19 cellular contexts compared by ENCODE assay signal in genomic region chr4:47774078-47774477, GRCh38.
"Had no signal": no experiment of that assay in that cellular context is flagged by ENCODE, and none has a peak within 500 bp of the region (broad histone marks: within the 10 kb centered on the region; RNA-seq: fewer than 3 reads in every experiment).

No MANE protein-coding gene starts in this region.

- H3K4me3 ChIP-seq: ovary, suprapubic skin, thyroid gland had no signal

- DNase-seq: erythroblast; foreskin keratinocyte; head of caudate nucleus; hippocampal formation; kidney glomerular epithelial cell; mammary epithelial cell; naive thymus-derived CD8-positive, alpha-beta T cell; nucleus accumbens; ovary; right cardiac atrium; small intestine; stimulated activated CD4-positive, alpha-beta T cell treated with anti-CD3 and anti-CD28 coated beads, Interleukin-12 subunit alpha, Interleukin-12 subunit beta, amount 100 ng/mL, for 4 hours; stimulated activated naive CD8-positive, alpha-beta T cell treated with anti-CD3 and anti-CD28 coated beads, Interleukin-15, Interleukin-2, amounts not matched to agents 100 U/mL and 50 U/mL, for 24 hours; thyroid gland had no signal

- H3K36me3 ChIP-seq: ovary, suprapubic skin, thyroid gland had no signal

- H3K36me3 Mint-ChIP-seq: naive thymus-derived CD8-positive, alpha-beta T cell; type B pancreatic cell had no signal

- H3K27me3 ChIP-seq: foreskin keratinocyte, ovary, suprapubic skin, thyroid gland had no signal

- H3K9me3 ChIP-seq: ovary, suprapubic skin, thyroid gland had no signal

- H3K4me1 Mint-ChIP-seq: naive thymus-derived CD8-positive, alpha-beta T cell; neural crest cell had no signal

- ATAC-seq: foreskin keratinocyte; left lobe of liver; naive thymus-derived CD8-positive, alpha-beta T cell; right cardiac atrium; stimulated activated naive CD8-positive, alpha-beta T cell treated with anti-CD3 and anti-CD28 coated beads, Interleukin-15, Interleukin-2, amounts not matched to agents 100 U/mL and 50 U/mL, for 24 hours had no signal

- H3K4me3 Mint-ChIP-seq: naive thymus-derived CD8-positive, alpha-beta T cell; neural crest cell; type B pancreatic cell had no signal

- H3K27ac Mint-ChIP-seq: naive thymus-derived CD8-positive, alpha-beta T cell; progenitor cell of endocrine pancreas; type B pancreatic cell had no signal

- H3K27me3 Mint-ChIP-seq: progenitor cell of endocrine pancreas had no signal

- H3K27ac ChIP-seq: foreskin keratinocyte, ovary, suprapubic skin, thyroid gland had no signal

- H3K4me1 ChIP-seq: foreskin keratinocyte, suprapubic skin, thyroid gland had no signal

- H3K9me3 Mint-ChIP-seq: type B pancreatic cell had no signal
